In the genomic region with DNA sequence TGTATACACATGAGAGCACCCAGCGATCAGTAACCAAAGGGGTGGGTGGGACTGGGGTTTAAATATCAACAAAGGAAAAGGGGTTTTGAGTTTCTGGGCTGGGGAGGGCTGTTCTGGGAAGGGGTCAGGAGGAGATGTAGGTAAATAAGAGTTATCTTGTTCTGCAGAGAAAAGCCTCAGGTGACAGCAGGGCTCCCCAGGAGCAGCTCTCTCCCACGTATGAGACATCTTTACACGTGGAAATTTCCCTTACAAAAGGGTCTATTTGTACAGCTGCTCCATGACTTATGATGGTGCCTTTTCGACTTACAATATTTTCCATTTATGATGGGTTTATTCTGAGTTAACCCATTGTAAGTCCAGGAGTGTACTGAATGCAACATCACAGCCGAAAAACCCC, we compare ENCODE assay signal across 19 cellular contexts. TPM values are rescaled to one million over a fixed set of nuclear protein-coding genes. Genes with fewer than 3 reads are reported as not detected.
"Had no signal": no experiment of that assay in that cellular context is flagged by ENCODE, and none has a peak within 500 bp of the region (broad histone marks: within the 10 kb centered on the region; RNA-seq: fewer than 3 reads in every experiment).

No MANE protein-coding gene starts in this region.

- H3K36me3 Mint-ChIP-seq: activated CD4-positive, alpha-beta memory T cell treated with anti-CD3 and anti-CD28 coated beads for 36 hours; activated naive CD8-positive, alpha-beta T cell treated with anti-CD3 and anti-CD28 coated beads for 36 hours; natural killer cell treated with Interleukin-12 subunit alpha and Interleukin-12 subunit beta and Interleukin-15 and Interleukin-18, amount 100 ng/mL, for 72 hours had no signal

- H3K27ac Mint-ChIP-seq: activated B cell treated with CpG ODN at 0.5 μM for 24 hours; activated CD4-positive, alpha-beta memory T cell treated with anti-CD3 and anti-CD28 coated beads for 36 hours; activated naive CD8-positive, alpha-beta T cell treated with anti-CD3 and anti-CD28 coated beads for 36 hours; activated T-helper 1 cell treated with anti-CD3 and anti-CD28 coated beads, Interleukin-12 subunit alpha, Interleukin-12 subunit beta, Interleukin-2, Interleukin-4 antibody, amounts not matched to agents 30 ng/mL and 10 ng/mL and 1 ng/mL, durations not matched to agents 14 hours and 24 hours and 36 hours; natural killer cell treated with Interleukin-12 subunit alpha and Interleukin-12 subunit beta and Interleukin-15 and Interleukin-18, amount 100 ng/mL, for 72 hours had no signal

- H3K4me1 ChIP-seq: lower lobe of right lung, parathyroid adenoma, tibial artery had no signal

- H3K36me3 ChIP-seq: lower lobe of right lung, neutrophil, tibial artery had no signal

- H3K4me1 Mint-ChIP-seq: activated naive CD8-positive, alpha-beta T cell treated with anti-CD3 and anti-CD28 coated beads for 36 hours had no signal

- H3K27ac ChIP-seq: lower lobe of right lung, neutrophil, parathyroid adenoma, tibial artery had no signal

- ATAC-seq: left colon, sciatic nerve had no signal

- H3K4me3 ChIP-seq: lower lobe of right lung, tibial artery had no signal

- H3K9ac ChIP-seq: parathyroid adenoma had no signal

- H3K4me3 Mint-ChIP-seq: activated B cell treated with CpG ODN at 0.5 μM for 24 hours; activated CD4-positive, alpha-beta memory T cell treated with anti-CD3 and anti-CD28 coated beads for 36 hours; activated naive CD8-positive, alpha-beta T cell treated with anti-CD3 and anti-CD28 coated beads for 36 hours; activated T-helper 1 cell treated with anti-CD3 and anti-CD28 coated beads, Interleukin-12 subunit alpha, Interleukin-12 subunit beta, Interleukin-2, Interleukin-4 antibody, amounts not matched to agents 30 ng/mL and 10 ng/mL and 1 ng/mL, durations not matched to agents 14 hours and 24 hours and 36 hours; natural killer cell treated with Interleukin-12 subunit alpha and Interleukin-12 subunit beta and Interleukin-15 and Interleukin-18, amount 100 ng/mL, for 72 hours had no signal

- H3K27me3 ChIP-seq: neutrophil had no signal

- H3K9me3 ChIP-seq: lower lobe of right lung, neutrophil, tibial artery had no signal

- H3K9me3 Mint-ChIP-seq: activated B cell treated with CpG ODN at 0.5 μM for 24 hours; activated CD4-positive, alpha-beta memory T cell treated with anti-CD3 and anti-CD28 coated beads for 36 hours; activated naive CD8-positive, alpha-beta T cell treated with anti-CD3 and anti-CD28 coated beads for 36 hours; activated T-helper 1 cell treated with anti-CD3 and anti-CD28 coated beads, Interleukin-12 subunit alpha, Interleukin-12 subunit beta, Interleukin-2, Interleukin-4 antibody, amounts not matched to agents 30 ng/mL and 10 ng/mL and 1 ng/mL, durations not matched to agents 14 hours and 24 hours and 36 hours; natural killer cell treated with Interleukin-12 subunit alpha and Interleukin-12 subunit beta and Interleukin-15 and Interleukin-18, amount 100 ng/mL, for 72 hours had no signal

- DNase-seq: activated B cell treated with CpG ODN at 0.5 μM for 24 hours; activated CD4-positive, alpha-beta memory T cell treated with anti-CD3 and anti-CD28 coated beads for 36 hours; activated CD4-positive, alpha-beta T cell treated with anti-CD3 and anti-CD28 coated beads for 4 hours; activated naive CD8-positive, alpha-beta T cell treated with anti-CD3 and anti-CD28 coated beads for 36 hours; activated T-cell treated with anti-CD3 and anti-CD28 coated beads for 4 hours; amniotic stem cell; effector CD4-positive, alpha-beta T cell; hypothalamus; islet precursor cell; left colon; lower lobe of right lung; stimulated activated naive CD4-positive, alpha-beta T cell; substantia nigra; tibial artery had no signal

RNA-seq across cellular contexts. Expression of gene PADI2, which starts 16.3 kb away (rescaled TPM):
- total RNA-seq: activated CD4-positive, alpha-beta memory T cell treated with anti-CD3 and anti-CD28 coated beads for 36 hours; activated T-helper 1 cell treated with anti-CD3 and anti-CD28 coated beads, Interleukin-12 subunit alpha, Interleukin-12 subunit beta, Interleukin-2, Interleukin-4 antibody, amounts not matched to agents 30 ng/mL and 10 ng/mL and 1 ng/mL, durations not matched to agents 14 hours and 24 hours and 36 hours; natural killer cell treated with Interleukin-12 subunit alpha and Interleukin-12 subunit beta and Interleukin-15 and Interleukin-18, amount 100 ng/mL, for 72 hours had no signal
